Comparison of ENCODE assay signal across 13 cellular contexts in the genomic region with DNA sequence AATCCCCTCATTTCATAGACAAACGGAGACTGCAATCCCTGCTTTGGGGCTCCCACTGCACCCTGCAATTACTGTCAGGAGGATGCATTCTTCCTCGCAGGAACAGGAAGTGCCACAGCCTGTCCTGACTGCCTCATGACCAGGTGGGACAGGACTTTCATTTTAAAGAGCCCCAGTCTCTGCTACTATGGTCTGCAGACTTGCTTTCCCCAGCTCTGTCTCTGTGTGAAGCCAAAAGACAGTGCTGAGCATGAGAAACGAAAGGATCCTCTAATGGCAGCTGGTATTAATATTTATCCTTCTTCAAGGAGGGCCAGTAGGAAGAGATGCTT.
DNase-seq lines count a peak whose midpoint lies in the region; TF ChIP-seq lines count a peak whose summit lies in the region.
"Had no signal": no experiment of that assay in that cellular context is flagged by ENCODE, and none has a peak within 500 bp of the region (broad histone marks: within the 10 kb centered on the region; RNA-seq: fewer than 3 reads in every experiment).

No MANE protein-coding gene starts in this region.

- H3K36me3 ChIP-seq in CD8-positive, alpha-beta memory T cell (ENCODE audit: insufficient read depth, low read length) = no peaks in the 10 kb centered on the region
- H3K36me3 ChIP-seq in Karpas-422 (ENCODE audit: insufficient read depth, low read length) (no peaks in the 10 kb centered on the region), skeletal muscle tissue (ENCODE audit: control insufficient read depth in 3 of 3, insufficient read depth in 3 of 3, low read length in 3 of 3) (peaks cover 0 to 2% (median 0%) of the 10 kb centered on the region in 3 donors)
- H3K36me3 ChIP-seq: MG63, neural progenitor cell had no signal

- no peaks in the 10 kb centered on the region for H3K27me3 ChIP-seq in CD8-positive, alpha-beta memory T cell (ENCODE audit: insufficient read depth, low read length, poor library complexity, severe bottlenecking)
- H3K27me3 ChIP-seq in Karpas-422 (ENCODE audit: low read length) (no peaks in the 10 kb centered on the region), skeletal muscle tissue (ENCODE audit: control insufficient read depth in 3 of 3, insufficient read depth in 3 of 3, low read length in 3 of 3) (no peaks in the 10 kb centered on the region)
- H3K27me3 ChIP-seq: MG63 had no signal

- no peaks in the 10 kb centered on the region for H3K9me3 Mint-ChIP-seq in CD8-positive, alpha-beta memory T cell
- no peaks in the 10 kb centered on the region for H3K9me3 Mint-ChIP-seq in dendritic cell treated with granulocyte-macrophage colony-stimulating factor and Interleukin-4, amounts not matched to agents 40 ng/mL and 50 ng/mL, for 4 days
- no peaks in the 10 kb centered on the region for H3K9me3 Mint-ChIP-seq in HFFc6
- H3K9me3 Mint-ChIP-seq: neural progenitor cell had no signal

- no peak overlapping the region for H2AFZ ChIP-seq in Karpas-422 (ENCODE audit: low read length)
- H2AFZ ChIP-seq: neural progenitor cell had no signal

- no peak overlapping the region for H3K4me3 ChIP-seq in CD8-positive, alpha-beta memory T cell (ENCODE audit: low read length)
- H3K4me3 ChIP-seq in Karpas-422 (ENCODE audit: low read length) (no peak overlapping the region; the same call in 1 of the 2 replicates), skeletal muscle tissue (ENCODE audit: low read length in 3 of 3) (peak overlapping the region in 1 of 3 donors; percentile 14), foreskin fibroblast (ENCODE audit: low read depth in 1 of 2, low read length in 2 of 2) (no peak overlapping the region)
- H3K4me3 ChIP-seq: MG63, neural progenitor cell had no signal

- no peaks in the 10 kb centered on the region for H3K9me3 ChIP-seq in CD8-positive, alpha-beta memory T cell (ENCODE audit: low read length)
- H3K9me3 ChIP-seq in Karpas-422 (ENCODE audit: low read length) = no peaks in the 10 kb centered on the region
- H3K9me3 ChIP-seq in skeletal muscle tissue (ENCODE audit: control insufficient read depth in 3 of 3, low read length in 3 of 3) = no peaks in the 10 kb centered on the region
- H3K9me3 ChIP-seq: MG63 had no signal

- peak overlapping the region; percentile 23 for H3K4me2 ChIP-seq in Karpas-422 (ENCODE audit: low read depth, low read length, poor library complexity, severe bottlenecking)
- H3K4me2 ChIP-seq: neural progenitor cell had no signal

- no peak for TF ChIP-seq CTCF in foreskin fibroblast (IDR thresholded peaks at IDR 0.05; ENCODE audit: low read depth, low read length)
- no peak for TF ChIP-seq CTCF in HFFc6 (IDR thresholded peaks at IDR 0.05)

- no peak overlapping the region for H3K27ac ChIP-seq in CD8-positive, alpha-beta memory T cell (ENCODE audit: low read depth, low read length)
- H3K27ac ChIP-seq in Karpas-422 (ENCODE audit: low read length) = peak overlapping the region; percentile 73
- peak overlapping the region; percentile 12 for H3K27ac ChIP-seq in skeletal muscle tissue (ENCODE audit: low read depth, low read length)
- H3K27ac ChIP-seq: neural progenitor cell had no signal

- H4K20me1 ChIP-seq in Karpas-422 (ENCODE audit: insufficient read depth, low read depth, low read length) = no peaks in the 10 kb centered on the region

- no peak for DNase-seq in CD8-positive, alpha-beta memory T cell
- DNase-seq in Karpas-422 (no peak), HPDE6-E6E7 (ENCODE audit: extremely low spot score) (no peak), foreskin fibroblast (no peak), HFFc6 (no peak)
- DNase-seq: activated CD4-positive, CD25-positive, alpha-beta regulatory T cell; DMS53; MG63; NCI-H446; stimulated activated naive CD4-positive, alpha-beta T cell treated with Interleukin-2 at 50 U/mL for 16 hours had no signal

- no peaks in the 10 kb centered on the region for H3K9me2 ChIP-seq in Karpas-422 (replicated peaks; ENCODE audit: insufficient read depth, low read length)

- peaks cover 69% of the 10 kb centered on the region for H3K4me1 ChIP-seq in CD8-positive, alpha-beta memory T cell (ENCODE audit: insufficient read depth, low read length)
- H3K4me1 ChIP-seq in Karpas-422 (ENCODE audit: low read length) = peaks cover 92% of the 10 kb centered on the region
- peaks cover 58 to 73% (median 68%) of the 10 kb centered on the region in 3 donors for H3K4me1 ChIP-seq in skeletal muscle tissue (ENCODE audit: control insufficient read depth in 3 of 3, insufficient read depth in 3 of 3, low read length in 3 of 3)

- H3K27me3 Mint-ChIP-seq in CD8-positive, alpha-beta memory T cell = no peaks in the 10 kb centered on the region
- no peaks in the 10 kb centered on the region for H3K27me3 Mint-ChIP-seq in dendritic cell treated with granulocyte-macrophage colony-stimulating factor and Interleukin-4, amounts not matched to agents 40 ng/mL and 50 ng/mL, for 4 days
- peaks cover 4% of the 10 kb centered on the region; the same call in 1 of the 2 replicates for H3K27me3 Mint-ChIP-seq in HFFc6 (ENCODE audit: insufficient read depth)

- peak overlapping the region; percentile 71 to 95 (median 87) for H3K27ac Mint-ChIP-seq in CD8-positive, alpha-beta memory T cell
- peak overlapping the region; percentile 40 for H3K27ac Mint-ChIP-seq in dendritic cell treated with granulocyte-macrophage colony-stimulating factor and Interleukin-4, amounts not matched to agents 40 ng/mL and 50 ng/mL, for 4 days
- H3K27ac Mint-ChIP-seq in HFFc6 = no peak overlapping the region
- H3K27ac Mint-ChIP-seq: neural progenitor cell had no signal

- intact Hi-C loops in dendritic cell treated with granulocyte-macrophage colony-stimulating factor and Interleukin-4, amounts not matched to agents 40 ng/mL and 50 ng/mL, for 4 days (cut with micrococcal nuclease) = no loop called here

- H3K9ac ChIP-seq in Karpas-422 (ENCODE audit: low read length) (peak overlapping the region; percentile 48), skeletal muscle tissue (ENCODE audit: low read depth in 1 of 3, low read length in 3 of 3) (peak overlapping the region in 2 of 3 donors; percentile 33 to 70)
- H3K9ac ChIP-seq: neural progenitor cell had no signal

- peaks cover 77 to 94% (median 88%) of the 10 kb centered on the region in 3 donors for H3K4me1 Mint-ChIP-seq in CD8-positive, alpha-beta memory T cell
- peaks cover 79% of the 10 kb centered on the region for H3K4me1 Mint-ChIP-seq in dendritic cell treated with granulocyte-macrophage colony-stimulating factor and Interleukin-4, amounts not matched to agents 40 ng/mL and 50 ng/mL, for 4 days (ENCODE audit: low read depth)
- H3K4me1 Mint-ChIP-seq in HFFc6 (ENCODE audit: low read depth) = peaks cover 49% of the 10 kb centered on the region

- CTCF ChIA-PET in CD8-positive, alpha-beta memory T cell (lab: Charles Lee) = interaction anchor here (1.4 to 21.7 kb wide), 4 partner anchors 10 to 46 kb away, joined by 3 to 358 read pairs (median 54); a partner anchor contains a TSS

- peaks cover 0 to 14% (median 0%) of the 10 kb centered on the region in 3 donors for H3K36me3 Mint-ChIP-seq in CD8-positive, alpha-beta memory T cell
- no peaks in the 10 kb centered on the region for H3K36me3 Mint-ChIP-seq in dendritic cell treated with granulocyte-macrophage colony-stimulating factor and Interleukin-4, amounts not matched to agents 40 ng/mL and 50 ng/mL, for 4 days (ENCODE audit: low read depth)
- H3K36me3 Mint-ChIP-seq in HFFc6 (ENCODE audit: low read depth) = 0 out of 2 replicates have a peak, but pooled peaks cover 4% of the 10 kb centered on the region

- POLR2A ChIA-PET in CD8-positive, alpha-beta memory T cell (lab: Charles Lee) = interaction anchor here (6.8 kb wide), 1 partner anchor 12 kb away, joined by 96 read pairs; no protein-coding TSS in a partner anchor

- peaks cover 92% of the 10 kb centered on the region for H3K79me2 ChIP-seq in Karpas-422 (ENCODE audit: low read length)

- peak overlapping the region in 3 of 7 donors; percentile 25 to 89 (median 37) for H3K4me3 Mint-ChIP-seq in CD8-positive, alpha-beta memory T cell
- H3K4me3 Mint-ChIP-seq in dendritic cell treated with granulocyte-macrophage colony-stimulating factor and Interleukin-4, amounts not matched to agents 40 ng/mL and 50 ng/mL, for 4 days = no peak overlapping the region
- H3K4me3 Mint-ChIP-seq in HFFc6 = no peak overlapping the region
- H3K4me3 Mint-ChIP-seq: neural progenitor cell had no signal
